In genomic region chr12:13255792-13256704, GRCh38 we compare ENCODE assay signal across 8 cellular contexts.
DNase-seq lines count a peak whose midpoint lies in the region; ATAC-seq lines count a peak whose summit lies in the region.

No MANE protein-coding gene starts in this region.

- DNase-seq in Ammon's horn (ENCODE audit: low spot score) (peak; percentile 98), NCI-H526 (lab: John Stamatoyannopoulos, UW) (peak; percentile 90 to 93), cortex of kidney (lab: John Stamatoyannopoulos, UW) (peak; percentile 24), left kidney (ENCODE audit: low read depth, low spot score) (peak; percentile 98)
- DNase-seq in activated CD4-positive, alpha-beta T cell treated with anti-CD3 and anti-CD28 coated beads, Interleukin-2, amount 50 U/mL, for 1 hour = peak; percentile 70
- peak; percentile 85 to 90 for DNase-seq in stimulated activated CD4-positive, alpha-beta T cell treated with anti-CD3 and anti-CD28 coated beads, Interleukin-2, amount 100 ng/mL, for 24 hours

- ATAC-seq in GM19043 (IDR thresholded peaks at IDR 0.05; ENCODE audit: low read depth, unreplicated experiment) (peak; percentile 99), HG03439 (IDR thresholded peaks at IDR 0.05; ENCODE audit: unreplicated experiment) (peak; percentile 98)

Comparison
In these comparisons a context has a peak if more than half of its experiments do, and no peak if none do; other contexts are left out.
1. Peak in every context shown above with its lines: DNase-seq and ATAC-seq.
2. DNase-seq: peak in every context shown above with its lines; median percentile 98 in Ammon's horn; 98 in left kidney; 92 in NCI-H526; 88 in stimulated activated CD4-positive, alpha-beta T cell treated with anti-CD3 and anti-CD28 coated beads, Interleukin-2, amount 100 ng/mL, for 24 hours; 70 in activated CD4-positive, alpha-beta T cell treated with anti-CD3 and anti-CD28 coated beads, Interleukin-2, amount 50 U/mL, for 1 hour; 24 in cortex of kidney.